ENCODE assay signal across 8 cellular contexts in the genomic region with DNA sequence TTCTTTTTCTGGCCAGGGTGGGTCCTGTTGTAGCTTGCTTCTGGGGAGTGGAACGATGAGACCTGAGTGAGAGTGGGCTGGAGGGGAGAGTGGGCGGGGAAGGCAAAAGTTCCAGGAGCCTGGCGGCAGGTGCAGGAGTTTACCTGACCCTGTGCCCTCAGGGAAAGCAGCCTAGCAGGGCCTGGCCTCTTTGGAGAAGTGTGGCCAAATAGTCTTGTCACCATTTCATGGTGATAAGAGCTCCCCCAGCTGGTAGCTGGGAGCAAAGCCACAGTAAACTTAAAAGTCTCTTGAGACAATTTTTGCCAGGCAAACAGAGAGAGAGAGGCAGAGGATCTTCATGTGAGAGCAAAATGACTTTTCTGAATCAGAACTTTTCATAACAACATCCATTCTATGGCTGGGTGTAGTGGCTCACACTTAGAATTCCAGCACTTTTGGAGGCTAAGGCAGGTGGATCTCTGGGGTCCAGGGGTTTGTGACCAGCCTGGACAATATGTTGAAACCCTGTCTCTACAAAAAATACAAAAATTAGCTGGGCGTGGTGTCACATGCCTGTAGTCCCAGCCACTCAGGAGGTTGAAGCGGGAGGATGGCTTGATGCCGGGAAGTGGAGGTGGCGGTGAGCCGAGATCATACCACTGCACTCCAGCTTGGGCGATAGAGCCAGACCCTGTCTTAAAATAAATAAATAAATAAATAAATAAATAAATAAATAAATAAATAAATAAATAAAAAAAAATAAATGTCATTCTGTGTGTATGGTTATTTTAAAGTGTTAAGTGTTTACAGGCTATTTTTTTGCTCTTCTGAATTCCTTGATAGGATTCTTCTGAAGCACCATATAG.
A peak's percentile ranks its signal among the peaks of the same experiment; 100 is the strongest.
DNase-seq lines count a peak whose midpoint lies in the region; ATAC-seq, FAIRE-seq and TF ChIP-seq lines count a peak whose summit lies in the region.

No MANE protein-coding gene starts in this region.

- H3K36me3 ChIP-seq in trophoblast cell (ENCODE audit: control insufficient read depth in 1 of 2, insufficient read depth in 2 of 2, low read length in 2 of 2) (peaks cover 0 to 1% of the 10 kb centered on the region in 2 experiments), upper lobe of left lung (no peaks in the 10 kb centered on the region)

- no peak overlapping the region for H4K12ac ChIP-seq in trophoblast cell (ENCODE audit: low read depth, low read length)

- H3K23ac ChIP-seq in trophoblast cell (ENCODE audit: low read length): no peak overlapping the region

- H3K4me1 ChIP-seq in trophoblast cell (ENCODE audit: control insufficient read depth in 1 of 2, insufficient read depth in 2 of 2, low read length in 2 of 2) (no peaks in the 10 kb centered on the region), upper lobe of left lung (peaks cover 8 to 11% (median 9%) of the 10 kb centered on the region in 4 donors)

- no peak overlapping the region for H3K18ac ChIP-seq in trophoblast cell (ENCODE audit: low read length)

- H3K4ac ChIP-seq in trophoblast cell (ENCODE audit: low read depth, low read length): no peak overlapping the region

- no peak overlapping the region for H2BK5ac ChIP-seq in trophoblast cell (ENCODE audit: low read depth, low read length, poor library complexity)

- no peak overlapping the region for H3K14ac ChIP-seq in trophoblast cell (ENCODE audit: low read length)

- no peak overlapping the region for H2AFZ ChIP-seq in trophoblast cell (ENCODE audit: insufficient read depth, low read length, poor library complexity)

- in situ Hi-C loops in SK-MEL-5 (cut with HindIII; ENCODE audit: low pct_unique_long_range_greater_than_20kb, low sequenced_read_pairs): no loop called here

- no peaks in the 10 kb centered on the region for H3K79me2 ChIP-seq in trophoblast cell (ENCODE audit: control insufficient read depth, insufficient read depth, low read length, poor library complexity)

- H3K27ac ChIP-seq in trophoblast cell (ENCODE audit: low read depth, low read length) (no peak overlapping the region), upper lobe of left lung (peak overlapping the region in 2 of 4 donors; percentile 31 to 36)

- no peak overlapping the region for H3K4me2 ChIP-seq in trophoblast cell (ENCODE audit: low read length)

- no peaks in the 10 kb centered on the region for H3K9me3 ChIP-seq in trophoblast cell (ENCODE audit: insufficient read depth, low read depth, low read length)
- no peaks in the 10 kb centered on the region for H3K9me3 ChIP-seq in upper lobe of left lung

- no peaks in the 10 kb centered on the region for H3K79me1 ChIP-seq in trophoblast cell (ENCODE audit: low read length)

- H2AK5ac ChIP-seq in trophoblast cell (ENCODE audit: low read length): no peak overlapping the region

- H2BK12ac ChIP-seq in trophoblast cell (ENCODE audit: low read length): peak overlapping the region; percentile 30

- H3K9ac ChIP-seq in trophoblast cell (ENCODE audit: low read length): no peak overlapping the region

- no peak overlapping the region for H4K91ac ChIP-seq in trophoblast cell (ENCODE audit: low read depth, low read length)

- WGBS in trophoblast cell (ENCODE audit: extremely low coverage, insufficient coverage, insufficient read length): no CpG with 5 or more reads among the region's 9 CpGs
- WGBS in upper lobe of left lung, 2 donors: 39 to 63% methylated on average over 9 of the region's 9 CpGs

- H3K27me3 ChIP-seq in trophoblast cell (ENCODE audit: insufficient read depth, low read length) (no peaks in the 10 kb centered on the region), upper lobe of left lung (no peaks in the 10 kb centered on the region)

- TF ChIP-seq POLR2A in H54 (IDR thresholded peaks at IDR 0.05; ENCODE audit: low read depth, low read length) (no peak), upper lobe of left lung (IDR thresholded peaks at IDR 0.05) (no peak)

- peak; percentile 91 to 95 for ATAC-seq in upper lobe of left lung (ENCODE audit: low FRiP score in 2 of 2)

- DNase-seq in DMS79 (lab: John Stamatoyannopoulos, UW): peak; percentile 67
- DNase-seq in H54 (ENCODE audit: insufficient read length, low spot score): peak; percentile 36
- peak; percentile 90 for DNase-seq in NAMALWA (ENCODE audit: low spot score)
- peak; percentile 94 for DNase-seq in SK-MEL-5 (ENCODE audit: low read depth, low spot score)
- peak; percentile 59 for DNase-seq in activated naive CD4-positive, alpha-beta T cell treated with Interleukin-2 at 50 U/mL for 16 hours
- peak; percentile 54 for DNase-seq in globus pallidus (ENCODE audit: low spot score)
- DNase-seq in trophoblast cell: peak; percentile 92 to 99
- peak in 1 of 2 donors; percentile 78 for DNase-seq in upper lobe of left lung

- no peak overlapping the region for H3K4me3 ChIP-seq in trophoblast cell (ENCODE audit: low read depth, low read length)
- H3K4me3 ChIP-seq in upper lobe of left lung: no peak overlapping the region

- peak; percentile 95 for FAIRE-seq in H54 (lab: Jason Lieb, UNC)

- H4K8ac ChIP-seq in trophoblast cell (ENCODE audit: low read depth, low read length): no peak overlapping the region

- no peak for TF ChIP-seq EP300 in upper lobe of left lung (IDR thresholded peaks at IDR 0.05)

- H2BK120ac ChIP-seq in trophoblast cell (ENCODE audit: insufficient read depth, low read length, poor library complexity): no peak overlapping the region

- TF ChIP-seq CTCF in upper lobe of left lung (IDR thresholded peaks at IDR 0.05): peak; percentile 62 to 88 (median 76)
